1 cellular context compared by ENCODE assay signal in the genomic region with DNA sequence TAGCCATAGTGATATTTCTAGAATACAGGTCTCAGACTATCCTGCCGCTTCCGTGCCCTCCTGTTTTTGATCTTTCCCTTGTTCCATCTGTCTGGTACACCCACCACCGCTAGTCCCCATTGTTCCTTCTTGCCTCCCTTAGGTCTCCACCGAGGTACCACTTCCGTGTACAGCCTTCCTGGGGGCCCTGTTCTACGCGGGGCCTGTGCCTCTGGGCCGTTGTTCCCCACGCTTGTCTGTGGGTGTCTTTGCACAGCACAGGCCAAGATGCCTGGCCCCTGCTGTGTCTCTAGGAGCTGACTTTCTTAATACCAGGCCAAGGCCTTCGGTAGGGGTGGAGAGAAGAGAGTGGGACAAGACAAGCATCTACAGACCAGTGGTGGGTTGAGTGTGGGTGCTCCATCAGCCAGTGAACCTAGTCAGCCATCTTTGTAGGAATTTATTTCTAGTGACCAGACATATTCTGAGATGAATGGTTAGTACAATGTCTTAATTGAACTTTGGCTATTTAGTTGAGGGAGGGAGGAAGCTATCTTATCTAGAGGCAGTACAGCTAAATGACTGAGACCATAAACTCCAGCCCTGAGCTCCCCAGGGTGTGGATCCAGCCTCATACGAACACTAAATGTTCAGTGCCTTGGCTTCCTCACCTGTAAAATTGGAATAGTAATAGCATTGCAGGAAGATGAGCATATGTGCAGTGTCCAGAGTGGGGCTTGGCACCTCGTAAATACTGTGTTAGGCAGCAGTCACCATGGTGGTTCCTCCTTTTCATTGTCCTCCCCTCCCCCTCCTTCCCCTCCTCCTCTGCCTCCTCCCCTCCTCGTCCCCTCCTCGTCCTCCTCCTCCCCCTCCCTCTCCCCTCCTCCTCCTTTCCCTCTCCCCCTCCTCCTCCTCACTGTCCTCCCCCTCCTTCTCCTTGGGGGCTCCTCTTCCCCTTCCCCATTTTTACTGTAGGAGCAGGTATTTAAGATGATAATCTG.
A peak's percentile ranks its signal among the peaks of the same experiment; 100 is the strongest.
TF ChIP-seq lines count a peak whose summit lies in the region.

No MANE protein-coding gene starts in this region.

TF ChIP-seq in HEK293, 187 proteins besides CTCF, POLR2A, EP300 and RAD21 (continued from another document):
- TF ChIP-seq, protein P1, sequence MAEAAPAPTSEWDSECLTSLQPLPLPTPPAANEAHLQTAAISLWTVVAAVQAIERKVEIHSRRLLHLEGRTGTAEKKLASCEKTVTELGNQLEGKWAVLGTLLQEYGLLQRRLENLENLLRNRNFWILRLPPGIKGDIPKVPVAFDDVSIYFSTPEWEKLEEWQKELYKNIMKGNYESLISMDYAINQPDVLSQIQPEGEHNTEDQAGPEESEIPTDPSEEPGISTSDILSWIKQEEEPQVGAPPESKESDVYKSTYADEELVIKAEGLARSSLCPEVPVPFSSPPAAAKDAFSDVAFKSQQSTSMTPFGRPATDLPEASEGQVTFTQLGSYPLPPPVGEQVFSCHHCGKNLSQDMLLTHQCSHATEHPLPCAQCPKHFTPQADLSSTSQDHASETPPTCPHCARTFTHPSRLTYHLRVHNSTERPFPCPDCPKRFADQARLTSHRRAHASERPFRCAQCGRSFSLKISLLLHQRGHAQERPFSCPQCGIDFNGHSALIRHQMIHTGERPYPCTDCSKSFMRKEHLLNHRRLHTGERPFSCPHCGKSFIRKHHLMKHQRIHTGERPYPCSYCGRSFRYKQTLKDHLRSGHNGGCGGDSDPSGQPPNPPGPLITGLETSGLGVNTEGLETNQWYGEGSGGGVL (tag by site-specific recombination; IDR thresholded peaks at IDR 0.05) = 0 out of 2 replicates have a peak, but pooled peaks have one; percentile 30
- 0 out of 2 replicates have a peak, but pooled peaks have one; percentile 6 for TF ChIP-seq SP3 (tag by site-specific recombination; IDR thresholded peaks at IDR 0.05)
- TF ChIP-seq ZFHX2 (tag by site-specific recombination; conservative IDR thresholded peaks at IDR 0.05) = peak; percentile 47
